Comparison of ENCODE assay signal across 8 cellular contexts in the genomic region with DNA sequence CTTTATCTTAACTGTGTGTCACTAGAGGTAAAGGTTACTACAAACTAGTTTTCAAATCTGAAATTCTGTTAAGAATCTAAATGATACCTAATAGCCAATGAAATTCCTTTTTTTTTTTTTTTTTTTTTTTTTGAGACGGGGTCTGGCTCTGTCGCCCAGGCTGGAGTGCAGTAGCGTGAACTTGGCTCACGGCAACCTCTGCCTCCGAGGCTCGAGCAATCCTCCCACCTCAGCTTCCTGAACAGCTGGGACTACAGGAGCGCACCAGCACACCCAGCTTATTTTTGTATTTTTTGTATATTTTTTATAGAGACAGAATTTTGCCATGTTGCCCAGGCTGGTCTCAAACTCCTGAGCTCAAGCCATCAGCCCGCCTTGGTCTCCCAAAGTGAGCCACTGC.
"Had no signal": no experiment of that assay in that cellular context is flagged by ENCODE, and none has a peak within 500 bp of the region (broad histone marks: within the 10 kb centered on the region; RNA-seq: fewer than 3 reads in every experiment).

No MANE protein-coding gene starts in this region.

- H3K4me2 ChIP-seq: GM23338 had no signal

- H3K27ac ChIP-seq: GM23248 had no signal

- H2AFZ ChIP-seq: GM23248, GM23338 had no signal

- H3K36me3 ChIP-seq: HAP-1 had no signal

- H3K9ac ChIP-seq: GM23248 had no signal

- DNase-seq: GM23248, GOT3, H7, H9, HCEC 1CT, HFFc6 had no signal

- H3K4me1 ChIP-seq: HAP-1 had no signal

- H3K4me3 ChIP-seq: GM23248, GM23338, HAP-1 had no signal
